In the genomic region with DNA sequence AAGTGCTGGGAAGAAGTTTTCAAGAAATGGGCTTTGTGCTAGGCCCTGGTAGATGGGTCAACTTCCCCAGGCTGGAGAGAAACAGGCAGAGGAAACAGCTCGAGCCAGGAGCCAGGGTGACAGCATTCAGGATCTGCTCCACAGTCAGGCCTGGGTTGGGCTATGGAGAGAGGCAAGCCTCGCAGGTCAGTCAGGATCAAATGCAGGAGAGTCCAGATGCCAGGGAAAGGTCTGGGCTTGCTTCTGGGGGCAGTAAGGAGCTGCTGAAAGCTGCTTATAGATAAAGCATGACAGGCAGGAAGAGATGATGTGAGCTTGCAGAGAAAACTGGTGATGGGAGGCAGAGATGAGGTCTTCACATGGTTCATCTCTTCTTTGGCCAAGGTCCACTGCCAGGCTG, we compare ENCODE assay signal across 20 cellular contexts. TPM values are rescaled to one million over a fixed set of nuclear protein-coding genes. Genes with fewer than 3 reads are reported as not detected.
DNase-seq lines count a peak whose midpoint lies in the region; ATAC-seq and TF ChIP-seq lines count a peak whose summit lies in the region.
"Had no signal": no experiment of that assay in that cellular context is flagged by ENCODE, and none has a peak within 500 bp of the region (broad histone marks: within the 10 kb centered on the region; RNA-seq: fewer than 3 reads in every experiment).

No MANE protein-coding gene starts in this region.

- no peak for TF ChIP-seq RAD21 in IMR-90 (IDR thresholded peaks at IDR 0.05; ENCODE audit: low read length)

- ATAC-seq in IMR-90 (ENCODE audit: low read depth) (no peak), GM21423 (IDR thresholded peaks at IDR 0.05; ENCODE audit: unreplicated experiment) (no peak)
- ATAC-seq: activated CD4-positive, CD25-positive, alpha-beta regulatory T cell treated with anti-CD3 and anti-CD28 coated beads, Interleukin-2, amount 50 U/mL, for 24 hours; GM12878 had no signal

- H3K36me3 ChIP-seq in IMR-90 (ENCODE audit: control insufficient read depth, insufficient read depth, low read length) (no peaks in the 10 kb centered on the region), thyroid gland (no peaks in the 10 kb centered on the region)
- H3K36me3 ChIP-seq: Peyer's patch, upper lobe of left lung had no signal

- peak overlapping the region; percentile 55 for H3K27ac Mint-ChIP-seq in T-helper 2 cell treated with Interferon-gamma antibody and Interleukin-4, amounts not matched to agents 5 μg/mL and 100 μg/mL, for 36 hours
- peak overlapping the region; percentile 47 for H3K27ac Mint-ChIP-seq in activated naive CD8-positive, alpha-beta T cell treated with anti-CD3 and anti-CD28 coated beads for 36 hours
- H3K27ac Mint-ChIP-seq in nephron progenitor cell: peak overlapping the region; percentile 11
- H3K27ac Mint-ChIP-seq: activated T-helper 2 cell treated with anti-CD3 and anti-CD28 coated beads, Interferon-gamma antibody, Interleukin-2, Interleukin-4, amounts not matched to agents 10 μg/mL and 5 μg/mL and 100 μg/mL, durations not matched to agents 14 hours and 24 hours and 36 hours had no signal

- H3K27ac ChIP-seq in IMR-90 (ENCODE audit: insufficient read depth, low read length) (no peak overlapping the region), thyroid gland (peak overlapping the region in 1 of 3 donors; percentile 38)

- H2BK15ac ChIP-seq in IMR-90 (ENCODE audit: low read depth, low read length): peak overlapping the region; percentile 76; the same call in 2 of the 3 replicates

- H3K4me3 Mint-ChIP-seq in T-helper 2 cell treated with Interferon-gamma antibody and Interleukin-4, amounts not matched to agents 5 μg/mL and 100 μg/mL, for 36 hours: peak overlapping the region; percentile 51
- no peak overlapping the region for H3K4me3 Mint-ChIP-seq in activated naive CD8-positive, alpha-beta T cell treated with anti-CD3 and anti-CD28 coated beads for 36 hours
- no peak overlapping the region for H3K4me3 Mint-ChIP-seq in nephron progenitor cell

- H3K79me1 ChIP-seq in IMR-90 (ENCODE audit: low read depth in 1 of 2, low read length in 2 of 2): no peaks in the 10 kb centered on the region

- peaks cover 2% of the 10 kb centered on the region; the same call in 1 of the 2 replicates for H3K27me3 ChIP-seq in IMR-90 (ENCODE audit: control insufficient read depth, insufficient read depth, low read length)
- H3K27me3 ChIP-seq in thyroid gland: no peaks in the 10 kb centered on the region
- H3K27me3 ChIP-seq: Peyer's patch, upper lobe of left lung had no signal

- 0 out of 2 replicates have a peak overlapping the region, but pooled peaks have one; percentile 49 for H3K23ac ChIP-seq in IMR-90 (ENCODE audit: low read depth, low read length)

- H3K4me2 ChIP-seq in IMR-90 (ENCODE audit: low read depth, low read length): no peak overlapping the region

- H3K18ac ChIP-seq in IMR-90 (ENCODE audit: low read depth, low read length): peak overlapping the region; percentile 46; the same call in 1 of the 2 replicates

- peak overlapping the region; percentile 76 for H2BK120ac ChIP-seq in IMR-90 (ENCODE audit: low read depth, low read length)

- POLR2A ChIA-PET in IMR-90 (lab: Charles Lee; ENCODE audit: unreplicated experiment): interaction anchor here (0.5 kb wide), 1 partner anchor 368 kb away, joined by 4 read pairs; no protein-coding TSS in a partner anchor

- no peaks in the 10 kb centered on the region for H3K9me3 ChIP-seq in IMR-90 (ENCODE audit: control insufficient read depth, insufficient read depth, low read length)
- no peaks in the 10 kb centered on the region for H3K9me3 ChIP-seq in thyroid gland
- H3K9me3 ChIP-seq: Peyer's patch, upper lobe of left lung had no signal

- no peak overlapping the region for H3K9ac ChIP-seq in IMR-90 (ENCODE audit: low read depth, low read length)

- no peak overlapping the region for H2BK5ac ChIP-seq in IMR-90 (ENCODE audit: low read depth, low read length, poor library complexity, severe bottlenecking)

- H3K4me3 ChIP-seq in IMR-90 (ENCODE audit: insufficient read depth, low read depth, low read length): no peak overlapping the region
- no peak overlapping the region for H3K4me3 ChIP-seq in thyroid gland (replicated peaks in 1 of 3)
- H3K4me3 ChIP-seq: GM12878, Peyer's patch, upper lobe of left lung had no signal

- peak overlapping the region; percentile 68 for H2AK5ac ChIP-seq in IMR-90 (ENCODE audit: low read depth, low read length)

- no peaks in the 10 kb centered on the region for H3K27me3 Mint-ChIP-seq in T-helper 2 cell treated with Interferon-gamma antibody and Interleukin-4, amounts not matched to agents 5 μg/mL and 100 μg/mL, for 36 hours (ENCODE audit: low read depth)
- H3K27me3 Mint-ChIP-seq in activated naive CD8-positive, alpha-beta T cell treated with anti-CD3 and anti-CD28 coated beads for 36 hours: no peaks in the 10 kb centered on the region
- peaks cover 8% of the 10 kb centered on the region for H3K27me3 Mint-ChIP-seq in nephron progenitor cell (ENCODE audit: low read depth, poor library complexity)

- H4K5ac ChIP-seq in IMR-90 (ENCODE audit: low read depth, low read length): no peak overlapping the region

- H4K20me1 ChIP-seq in IMR-90 (ENCODE audit: insufficient read depth, low read length): no peaks in the 10 kb centered on the region

- H3K4ac ChIP-seq in IMR-90 (ENCODE audit: low read depth, low read length): peak overlapping the region; percentile 84

- H3K4me1 ChIP-seq in IMR-90 (ENCODE audit: control insufficient read depth, insufficient read depth, low read length) (peaks cover 16% of the 10 kb centered on the region), thyroid gland (peaks cover 11 to 20% of the 10 kb centered on the region in 2 donors)

- no peak for TF ChIP-seq POLR2A in IMR-90 (IDR thresholded peaks at IDR 0.05; ENCODE audit: low read depth, low read length)
- TF ChIP-seq POLR2A in thyroid gland (IDR thresholded peaks at IDR 0.05): no peak

- H2AK9ac ChIP-seq in IMR-90 (replicated peaks; ENCODE audit: low read depth, low read length, poor library complexity): no peak overlapping the region

- peaks cover 39% of the 10 kb centered on the region for H3K4me1 Mint-ChIP-seq in T-helper 2 cell treated with Interferon-gamma antibody and Interleukin-4, amounts not matched to agents 5 μg/mL and 100 μg/mL, for 36 hours (ENCODE audit: low read depth)
- H3K4me1 Mint-ChIP-seq in activated naive CD8-positive, alpha-beta T cell treated with anti-CD3 and anti-CD28 coated beads for 36 hours: peaks cover 51% of the 10 kb centered on the region
- H3K4me1 Mint-ChIP-seq in nephron progenitor cell: peaks cover 21% of the 10 kb centered on the region

- no peak overlapping the region for H2AFZ ChIP-seq in IMR-90 (replicated peaks; ENCODE audit: low read length, poor library complexity)

- dilution Hi-C loops in IMR-90 (cut with HindIII; ENCODE audit: low sequenced_read_pairs, unreplicated experiment): no loop called here

- in situ Hi-C loops in IMR-90 (cut with MboI; ENCODE audit: low sequenced_read_pairs): no loop called here

- peaks cover 18% of the 10 kb centered on the region for H3K9me1 ChIP-seq in IMR-90 (ENCODE audit: insufficient read depth, low read length)

- H3K56ac ChIP-seq in IMR-90 (ENCODE audit: extremely low read depth, insufficient read depth, low read length): no peak overlapping the region

- intact Hi-C loops in IMR-90 (cut with micrococcal nuclease) (no loop called here), thyroid gland (cut with DNase I) (no loop called here)

- peak overlapping the region; percentile 11 to 44; a peak in 2 of 4 replicates for H4K8ac ChIP-seq in IMR-90 (ENCODE audit: low read depth in 2 of 2, low read length in 2 of 2)

- no peaks in the 10 kb centered on the region for H3K9me3 Mint-ChIP-seq in T-helper 2 cell treated with Interferon-gamma antibody and Interleukin-4, amounts not matched to agents 5 μg/mL and 100 μg/mL, for 36 hours
- H3K9me3 Mint-ChIP-seq in activated naive CD8-positive, alpha-beta T cell treated with anti-CD3 and anti-CD28 coated beads for 36 hours: no peaks in the 10 kb centered on the region
- no peaks in the 10 kb centered on the region for H3K9me3 Mint-ChIP-seq in nephron progenitor cell
- H3K9me3 Mint-ChIP-seq: activated T-helper 2 cell treated with anti-CD3 and anti-CD28 coated beads, Interferon-gamma antibody, Interleukin-2, Interleukin-4, amounts not matched to agents 10 μg/mL and 5 μg/mL and 100 μg/mL, durations not matched to agents 14 hours and 24 hours and 36 hours had no signal

- H2BK20ac ChIP-seq in IMR-90 (ENCODE audit: low read depth, low read length): peak overlapping the region; percentile 88

- WGBS in IMR-90 (ENCODE audit: extremely low coverage in 2 of 2, insufficient read length in 1 of 2), 2 experiments: 100% methylated on average over 1 of the region's 2 CpGs; no CpG with 5 or more reads in 1 of the 2 experiments
- 74 to 85% methylated on average over 2 of the region's 2 CpGs for WGBS in thyroid gland, 2 donors

- no peak for DNase-seq in T-helper 2 cell treated with Interferon-gamma antibody and Interleukin-4, amounts not matched to agents 5 μg/mL and 100 μg/mL, for 36 hours (ENCODE audit: low spot score)
- DNase-seq in T-helper 2 cell: no peak
- DNase-seq in IMR-90: no peak
- DNase-seq in activated naive CD8-positive, alpha-beta T cell treated with anti-CD3 and anti-CD28 coated beads for 36 hours: no peak
- DNase-seq in nephron progenitor cell: no peak
- no peak for DNase-seq in thyroid gland
- DNase-seq in NK-92 treated with Interleukin-12 subunit alpha and Interleukin-12 subunit beta, amount 100 ng/mL, for 24 hours (lab: John Stamatoyannopoulos, UW): no peak
- DNase-seq: cortex of kidney; erythroblast; H7; mammary epithelial cell; NCI-H1694 treated with DMSO at 0.1 percent for 48 hours; NCI-H510A treated with DMSO at 0.1 percent for 48 hours; Peyer's patch; stimulated activated CD4-positive, alpha-beta T cell treated with anti-CD3 and anti-CD28 coated beads, Interleukin-4, amount 100 ng/mL, for 4 hours; upper lobe of left lung had no signal

- no peaks in the 10 kb centered on the region for H3K36me3 Mint-ChIP-seq in T-helper 2 cell treated with Interferon-gamma antibody and Interleukin-4, amounts not matched to agents 5 μg/mL and 100 μg/mL, for 36 hours (ENCODE audit: low read depth)
- no peaks in the 10 kb centered on the region for H3K36me3 Mint-ChIP-seq in activated naive CD8-positive, alpha-beta T cell treated with anti-CD3 and anti-CD28 coated beads for 36 hours
- no peaks in the 10 kb centered on the region for H3K36me3 Mint-ChIP-seq in nephron progenitor cell (ENCODE audit: low read depth)

- BruUV-seq in IMR-90 (replicated peaks; lab: Mats Ljungman, UMichigan): no TSS peak

- H3K14ac ChIP-seq in IMR-90 (replicated peaks; ENCODE audit: low read depth, low read length): peak overlapping the region; percentile 62; the same call in 1 of the 2 replicates

- CTCF ChIA-PET in IMR-90 (lab: Yijun Ruan, JAX): interaction anchor here (0.9 kb wide), 1 partner anchor 12 kb away, joined by 4 read pairs; no protein-coding TSS in a partner anchor

- TF ChIP-seq CTCF in IMR-90 (conservative IDR thresholded peaks at IDR 0.05; ENCODE audit: low read depth, low read length) (no peak), nephron progenitor cell (IDR thresholded peaks at IDR 0.05) (no peak), thyroid gland (IDR thresholded peaks at IDR 0.05) (no peak)

- H4K91ac ChIP-seq in IMR-90 (ENCODE audit: insufficient read depth, low read depth, low read length): peak overlapping the region; percentile 67

RNA-seq across cellular contexts. Expression of a gene that starts 10.9 kb away (rescaled TPM):
- 46.7 and 52.3 TPM in 2 replicates for total RNA-seq in IMR-90 (2012; rRNA removed)
- polyA plus RNA-seq in IMR-90 (2012; rRNA removed): 13.7 and 17.3 TPM in 2 replicates
- 6.2 and 15.2 TPM in 2 replicates for polyA plus RNA-seq in IMR-90 (2012; cell fraction: cytosol; rRNA removed)
- polyA plus RNA-seq in IMR-90 (2012; cell fraction: nucleus; rRNA removed; ENCODE audit: low replicate concordance): 23.8 and 84.1 TPM in 2 replicates
- 10 to 100 TPM; 42.2 to 46.0 TPM for total RNA-seq in activated naive CD8-positive, alpha-beta T cell treated with anti-CD3 and anti-CD28 coated beads for 36 hours
- 10 to 100 TPM; 42.9 to 82.2 (median 53.7) TPM for total RNA-seq in thyroid gland
